ENCODE assay signal across 23 cellular contexts in the genomic region with DNA sequence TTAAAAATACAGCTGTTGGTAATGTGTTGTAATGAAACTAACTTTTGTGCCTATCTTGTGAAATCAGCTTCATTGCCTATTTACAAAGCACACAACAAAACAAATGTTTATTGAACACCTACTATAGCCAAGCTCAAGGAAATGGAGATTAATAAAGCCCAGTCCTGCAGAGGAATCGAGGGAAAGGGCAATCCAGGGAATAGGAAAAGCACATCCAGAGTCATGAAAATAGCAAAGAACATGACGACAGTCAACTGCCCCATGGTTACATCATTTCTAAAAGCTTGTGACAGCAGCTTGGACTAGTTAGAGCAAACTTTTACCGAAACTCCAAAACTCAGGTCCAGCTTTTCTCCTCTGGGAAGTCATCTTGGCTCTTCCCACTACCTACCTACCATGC.
"Had no signal": no experiment of that assay in that cellular context is flagged by ENCODE, and none has a peak within 500 bp of the region (broad histone marks: within the 10 kb centered on the region; RNA-seq: fewer than 3 reads in every experiment).

No MANE protein-coding gene starts in this region.

- FAIRE-seq: endometrium, islet of Langerhans had no signal

- H3K4me3 ChIP-seq: gastrocnemius medialis, heart right ventricle, left ventricle myocardium inferior, mucosa of descending colon, prostate gland, sigmoid colon, skin epidermis, stomach, thoracic aorta, transverse colon had no signal

- H3K36me3 ChIP-seq: gastrocnemius medialis, left ventricle myocardium inferior, prostate gland, sigmoid colon, thoracic aorta, transverse colon had no signal

- ATAC-seq: esophagus mucosa, gastrocnemius medialis, mucosa of descending colon had no signal

- DNase-seq: effector memory CD4-positive, alpha-beta T cell; gastrocnemius medialis; heart right ventricle; hypothalamus; left ventricle myocardium inferior; mucosa of descending colon; nephron progenitor cell; retina; sigmoid colon; stimulated activated CD4-positive, alpha-beta T cell treated with anti-CD3 and anti-CD28 coated beads, Interleukin-2, amount 100 ng/mL, for 24 hours; stimulated activated CD4-positive, alpha-beta T cell treated with anti-CD3 and anti-CD28 coated beads, Interleukin-4, amount 100 ng/mL, for 4 hours; stimulated activated naive CD4-positive, alpha-beta T cell; stomach; substantia nigra; transverse colon had no signal

- H3K9me3 Mint-ChIP-seq: central memory CD8-positive, alpha-beta T cell had no signal

- H3K27me3 ChIP-seq: gastrocnemius medialis, heart right ventricle, sigmoid colon, stomach, transverse colon had no signal

- H3K9ac ChIP-seq: parathyroid adenoma had no signal

- H3K27ac ChIP-seq: gastrocnemius medialis, heart right ventricle, left ventricle myocardium inferior, parathyroid adenoma, prostate gland, sigmoid colon, skin epidermis, stomach, thoracic aorta, transverse colon had no signal

- H3K4me1 ChIP-seq: gastrocnemius medialis, parathyroid adenoma, prostate gland, sigmoid colon, transverse colon had no signal

- H3K9me3 ChIP-seq: gastrocnemius medialis, heart right ventricle, left ventricle myocardium inferior, mucosa of descending colon, prostate gland, sigmoid colon, stomach, thoracic aorta, transverse colon had no signal

- H3K4me3 Mint-ChIP-seq: central memory CD8-positive, alpha-beta T cell; nephron progenitor cell had no signal

- H3K27ac Mint-ChIP-seq: nephron progenitor cell had no signal
